Comparison of ENCODE assay signal across 17 cellular contexts in genomic region chr3:196517919-196518318, GRCh38.
DNase-seq lines count a peak whose midpoint lies in the region; ATAC-seq and TF ChIP-seq lines count a peak whose summit lies in the region.
"Had no signal": no experiment of that assay in that cellular context is flagged by ENCODE, and none has a peak within 500 bp of the region (broad histone marks: within the 10 kb centered on the region; RNA-seq: fewer than 3 reads in every experiment).

No MANE protein-coding gene starts in this region.

- no peak overlapping the region for H3K9ac ChIP-seq in OCI-LY1 (ENCODE audit: low read length)
- peak overlapping the region; percentile 66 for H3K9ac ChIP-seq in iPS-18a (ENCODE audit: low read length)

- no peak overlapping the region; the same call in 1 of the 2 replicates for H3K4me2 ChIP-seq in OCI-LY1 (ENCODE audit: low read length)

- H3K9me2 ChIP-seq in OCI-LY1 (ENCODE audit: low read depth, low read length) = no peaks in the 10 kb centered on the region

- peaks cover 30% of the 10 kb centered on the region for H3K9me3 ChIP-seq in OCI-LY1 (ENCODE audit: low read length)
- peaks cover 21% of the 10 kb centered on the region for H3K9me3 ChIP-seq in iPS-18a (ENCODE audit: control insufficient read depth, low read depth, low read length)

- ATAC-seq in GM19324 (IDR thresholded peaks at IDR 0.05; ENCODE audit: low FRiP score, unreplicated experiment) (no peak), GM21723 (IDR thresholded peaks at IDR 0.05; ENCODE audit: unreplicated experiment) (no peak)
- ATAC-seq: heart right ventricle; left lung; naive thymus-derived CD8-positive, alpha-beta T cell had no signal

- no peak for TF ChIP-seq CTCF in OCI-LY1 (IDR thresholded peaks at IDR 0.05; ENCODE audit: low read length)

- H3K79me2 ChIP-seq in OCI-LY1 (ENCODE audit: insufficient read depth, low read length) = no peaks in the 10 kb centered on the region

- no peak overlapping the region for H3K4me3 ChIP-seq in OCI-LY1 (ENCODE audit: low read depth, low read length, poor library complexity, severe bottlenecking)
- H3K4me3 ChIP-seq in iPS-18a (ENCODE audit: low read length) = peak overlapping the region; percentile 24
- H3K4me3 ChIP-seq: heart right ventricle, left lung had no signal

- no peaks in the 10 kb centered on the region for H3F3A ChIP-seq in OCI-LY1 (ENCODE audit: insufficient read depth, low read length)

- H3K4me1 ChIP-seq in OCI-LY1 (ENCODE audit: insufficient read depth, low read length, severe bottlenecking) (peaks cover 9% of the 10 kb centered on the region), iPS-18a (ENCODE audit: control insufficient read depth, low read depth, low read length) (peaks cover 13% of the 10 kb centered on the region)
- H3K4me1 ChIP-seq: left lung had no signal

- H3K27me3 ChIP-seq in OCI-LY1 (ENCODE audit: insufficient read depth, low read length) (no peaks in the 10 kb centered on the region; the same call in 1 of the 2 replicates), iPS-18a (ENCODE audit: control insufficient read depth, insufficient read depth, low read length) (no peaks in the 10 kb centered on the region)
- H3K27me3 ChIP-seq: heart right ventricle, left lung had no signal

- no peak overlapping the region for H2AFZ ChIP-seq in OCI-LY1 (ENCODE audit: low read length)

- H4K20me1 ChIP-seq in OCI-LY1 (ENCODE audit: insufficient read depth, low read length) = no peaks in the 10 kb centered on the region

- H3K36me3 ChIP-seq in OCI-LY1 (ENCODE audit: insufficient read depth, low read length) = no peaks in the 10 kb centered on the region
- H3K36me3 ChIP-seq in iPS-18a (ENCODE audit: control insufficient read depth, low read depth, low read length) = no peaks in the 10 kb centered on the region
- H3K36me3 ChIP-seq: heart right ventricle, left lung had no signal

- DNase-seq in NCI-H1436 (lab: John Stamatoyannopoulos, UW) (peak; percentile 47), NCI-H1436 treated with DMSO at 0.1 percent for 48 hours (lab: John Stamatoyannopoulos, UW) (no peak), NCI-H1105 (lab: John Stamatoyannopoulos, UW) (peak; percentile 99), Ammon's horn (ENCODE audit: low spot score) (no peak)
- DNase-seq: ACHN; activated CD4-positive, CD25-positive, alpha-beta regulatory T cell; activated CD8-positive, alpha-beta memory T cell treated with anti-CD3 and anti-CD28 coated beads, Interleukin-2, amount 50 U/mL, for 4 hours; activated naive CD8-positive, alpha-beta T cell treated with anti-CD3 and anti-CD28 coated beads for 36 hours; heart right ventricle; left lung; naive thymus-derived CD8-positive, alpha-beta T cell; SW 1271; trophoblast cell had no signal

- H3K27ac ChIP-seq in OCI-LY1 (ENCODE audit: low read depth, low read length, poor library complexity, severe bottlenecking) = peak overlapping the region; percentile 65
- H3K27ac ChIP-seq in iPS-18a (ENCODE audit: low read length) = peak overlapping the region; percentile 91
- H3K27ac ChIP-seq: heart right ventricle, left lung had no signal

Comparison
In these comparisons a context has a peak if more than half of its experiments do, and no peak if none do; other contexts are left out.
1. DNase-seq: peak in NCI-H1436 (single experiment) and NCI-H1105 (single experiment); none in NCI-H1436 treated with DMSO at 0.1 percent for 48 hours (single experiment) and Ammon's horn (single experiment).